In the genomic region with DNA sequence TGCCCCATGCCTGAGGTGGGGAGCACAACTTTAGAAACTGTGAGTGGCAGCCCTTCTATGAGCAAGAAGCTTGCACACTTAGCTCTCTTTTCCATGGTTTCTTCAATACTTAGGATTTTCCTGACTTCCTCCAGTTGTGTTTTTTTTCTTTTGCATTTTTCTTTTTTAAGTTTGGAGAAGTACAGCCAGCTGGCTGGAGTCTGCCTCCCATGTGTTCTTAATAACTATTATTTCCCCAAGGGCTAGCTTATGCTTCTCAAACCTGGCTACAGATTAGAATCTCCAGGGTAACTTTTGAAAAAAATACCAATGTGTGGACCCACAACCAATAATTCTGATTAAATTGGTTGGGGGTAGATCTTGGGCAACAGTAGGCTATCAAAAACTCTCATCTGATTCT, we compare ENCODE assay signal across 26 cellular contexts. TPM values are rescaled to one million over a fixed set of nuclear protein-coding genes. Genes with fewer than 3 reads are reported as not detected.
"Had no signal": no experiment of that assay in that cellular context is flagged by ENCODE, and none has a peak within 500 bp of the region (broad histone marks: within the 10 kb centered on the region; RNA-seq: fewer than 3 reads in every experiment).

No MANE protein-coding gene starts in this region.

- H3K27ac Mint-ChIP-seq: activated B cell treated with CpG ODN at 0.5 μM for 24 hours; activated CD8-positive, alpha-beta T cell treated with anti-CD3 and anti-CD28 coated beads for 36 hours; activated naive CD8-positive, alpha-beta T cell; brain; immature natural killer cell; T-cell; T-helper 2 cell treated with Interferon-gamma antibody and Interleukin-4, amounts not matched to agents 5 μg/mL and 100 μg/mL, for 36 hours had no signal

- H3K27me3 Mint-ChIP-seq: activated B cell treated with CpG ODN at 0.5 μM for 24 hours; activated CD8-positive, alpha-beta T cell treated with anti-CD3 and anti-CD28 coated beads for 36 hours; activated naive CD8-positive, alpha-beta T cell; brain; T-cell had no signal

- H3K4me3 ChIP-seq: adrenal gland, gastroesophageal sphincter, hepatocyte, mucosa of descending colon, pancreas, psoas muscle, spleen, suprapubic skin, tibial nerve had no signal

- H3K9me3 Mint-ChIP-seq: activated B cell treated with CpG ODN at 0.5 μM for 24 hours; brain; nephron; T-helper 2 cell treated with Interferon-gamma antibody and Interleukin-4, amounts not matched to agents 5 μg/mL and 100 μg/mL, for 36 hours had no signal

- DNase-seq: activated B cell treated with CpG ODN at 0.5 μM for 24 hours; activated CD4-positive, alpha-beta T cell treated with anti-CD3 and anti-CD28 coated beads, Interleukin-2, amount 50 U/mL, for 1 hour; activated CD8-positive, alpha-beta T cell treated with anti-CD3 and anti-CD28 coated beads for 36 hours; activated effector memory CD4-positive, alpha-beta T cell treated with Interleukin-2 at 50 U/mL for 16 hours; activated naive CD4-positive, alpha-beta T cell treated with Interleukin-2 at 50 U/mL for 16 hours; adrenal gland; aorta; caudate nucleus; immature natural killer cell; kidney; mucosa of descending colon; pancreas; psoas muscle; spleen; stimulated activated naive CD4-positive, alpha-beta T cell; T-cell had no signal

- H3K4me3 Mint-ChIP-seq: activated B cell treated with CpG ODN at 0.5 μM for 24 hours; activated CD8-positive, alpha-beta T cell treated with anti-CD3 and anti-CD28 coated beads for 36 hours; activated naive CD8-positive, alpha-beta T cell; brain; immature natural killer cell; nephron; T-cell; T-helper 2 cell treated with Interferon-gamma antibody and Interleukin-4, amounts not matched to agents 5 μg/mL and 100 μg/mL, for 36 hours had no signal

- ATAC-seq: activated CD8-positive, alpha-beta T cell treated with anti-CD3 and anti-CD28 coated beads for 36 hours; esophagus mucosa; gastroesophageal sphincter; mucosa of descending colon; pancreas; psoas muscle; T-cell had no signal

- H3K4me1 Mint-ChIP-seq: activated B cell treated with CpG ODN at 0.5 μM for 24 hours, brain, immature natural killer cell, T-cell had no signal

- H3K36me3 Mint-ChIP-seq: activated naive CD8-positive, alpha-beta T cell; brain; immature natural killer cell; T-cell had no signal

RNA-seq across cellular contexts. Expression of a gene that starts 37.4 kb away (rescaled TPM):
- total RNA-seq: activated B cell treated with CpG ODN at 0.5 μM for 24 hours; activated CD8-positive, alpha-beta T cell treated with anti-CD3 and anti-CD28 coated beads for 36 hours; fibroblast of villous mesenchyme had no signal
